Comparison of ENCODE assay signal across 15 cellular contexts in genomic region chr17:49339359-49339758, GRCh38.
"Had no signal": no experiment of that assay in that cellular context is flagged by ENCODE, and none has a peak within 500 bp of the region (broad histone marks: within the 10 kb centered on the region; RNA-seq: fewer than 3 reads in every experiment).

No MANE protein-coding gene starts in this region.

- DNase-seq: activated CD4-positive, alpha-beta T cell treated with anti-CD3 and anti-CD28 coated beads, Interleukin-2, amount 50 U/mL, for 4 hours; activated effector memory CD4-positive, alpha-beta T cell treated with Interleukin-2 at 50 U/mL for 16 hours; activated naive CD4-positive, alpha-beta T cell treated with anti-CD3 and anti-CD28 coated beads, Interleukin-2, amount 10 ng/mL, durations not matched to agents 7 days and 5 days; activated T-cell treated with anti-CD3 and anti-CD28 coated beads, Interleukin-2, amount 50 U/mL, for 24 hours; amniotic stem cell; dermis blood vessel endothelial cell; effector memory CD4-positive, alpha-beta T cell; stimulated activated CD4-positive, alpha-beta T cell treated with anti-CD3 and anti-CD28 coated beads, Interleukin-2, amount 100 ng/mL, for 24 hours; stomach had no signal

- H3K36me3 ChIP-seq: stomach had no signal

- H3K9me3 Mint-ChIP-seq: activated naive CD4-positive, alpha-beta T cell treated with anti-CD3 and anti-CD28 coated beads, Interleukin-2, amount 10 ng/mL, durations not matched to agents 7 days and 5 days; activated T-cell treated with anti-CD3 and anti-CD28 coated beads, Interleukin-2, amount 50 U/mL, for 24 hours; neural crest cell; T-helper 2 cell treated with Interferon-gamma antibody and Interleukin-4, amounts not matched to agents 5 μg/mL and 100 μg/mL, for 36 hours; type B pancreatic cell had no signal

- H3K27ac ChIP-seq: stomach had no signal

- H3K4me3 Mint-ChIP-seq: activated naive CD4-positive, alpha-beta T cell treated with anti-CD3 and anti-CD28 coated beads, Interleukin-2, amount 10 ng/mL, durations not matched to agents 7 days and 5 days; neural crest cell; type B pancreatic cell had no signal

- H3K36me3 Mint-ChIP-seq: type B pancreatic cell had no signal

- H3K27me3 ChIP-seq: stomach had no signal

- H3K9me3 ChIP-seq: stomach had no signal

- ATAC-seq: activated CD4-positive, CD25-positive, alpha-beta regulatory T cell treated with anti-CD3 and anti-CD28 coated beads, Interleukin-2, amount 50 U/mL, for 24 hours had no signal

- H3K27ac Mint-ChIP-seq: activated naive CD4-positive, alpha-beta T cell treated with anti-CD3 and anti-CD28 coated beads, Interleukin-2, amount 10 ng/mL, durations not matched to agents 7 days and 5 days; T-helper 2 cell treated with Interferon-gamma antibody and Interleukin-4, amounts not matched to agents 5 μg/mL and 100 μg/mL, for 36 hours had no signal

- H3K4me3 ChIP-seq: SK-N-MC, stomach had no signal

- H3K27me3 Mint-ChIP-seq: activated naive CD4-positive, alpha-beta T cell treated with anti-CD3 and anti-CD28 coated beads, Interleukin-2, amount 10 ng/mL, durations not matched to agents 7 days and 5 days; activated T-cell treated with anti-CD3 and anti-CD28 coated beads, Interleukin-2, amount 50 U/mL, for 24 hours; progenitor cell of endocrine pancreas; type B pancreatic cell had no signal
